In genomic region chr3:65783117-65783516, GRCh38 we compare ENCODE assay signal across 26 cellular contexts.
"Had no signal": no experiment of that assay in that cellular context is flagged by ENCODE, and none has a peak within 500 bp of the region (broad histone marks: within the 10 kb centered on the region; RNA-seq: fewer than 3 reads in every experiment).

No MANE protein-coding gene starts in this region.

- ATAC-seq: activated naive CD8-positive, alpha-beta T cell treated with anti-CD3 and anti-CD28 coated beads, Interleukin-2, amount 50 U/mL, for 24 hours; gastroesophageal sphincter; left cardiac atrium; sciatic nerve; stimulated activated naive CD8-positive, alpha-beta T cell treated with anti-CD3 and anti-CD28 coated beads, Interleukin-15, Interleukin-2, amounts not matched to agents 100 U/mL and 50 U/mL, for 24 hours; WTC11 had no signal

- H3K9me3 ChIP-seq: breast epithelium, esophagus squamous epithelium, gastroesophageal sphincter, ovary, testis, transverse colon had no signal

- DNase-seq: activated CD4-positive, alpha-beta memory T cell treated with anti-CD3 and anti-CD28 coated beads, Interleukin-2, amount 10 ng/mL, durations not matched to agents 7 days and 5 days; activated CD4-positive, alpha-beta T cell treated with anti-CD3 and anti-CD28 coated beads for 1 hour; activated CD4-positive, alpha-beta T cell treated with anti-CD3 and anti-CD28 coated beads, Interleukin-2, amount 10 ng/mL, durations not matched to agents 7 days and 5 days; activated CD8-positive, alpha-beta memory T cell treated with anti-CD3 and anti-CD28 coated beads, Interleukin-2, amount 50 U/mL, for 48 hours; activated naive CD8-positive, alpha-beta T cell treated with anti-CD3 and anti-CD28 coated beads, Interleukin-2, amount 50 U/mL, for 24 hours; activated T-cell treated with anti-CD3 and anti-CD28 coated beads, Interleukin-2, amount 50 U/mL, for 24 hours; central memory CD4-positive, alpha-beta T cell; dermis blood vessel endothelial cell; effector CD4-positive, alpha-beta T cell; esophagus squamous epithelium; left cardiac atrium; mammary epithelial cell; ovary; retina; stimulated activated CD4-positive, alpha-beta T cell treated with anti-CD3 and anti-CD28 coated beads, Interleukin-12 subunit alpha, Interleukin-12 subunit beta, amount 100 ng/mL, for 4 hours; stimulated activated CD4-positive, alpha-beta T cell treated with anti-CD3 and anti-CD28 coated beads, Interleukin-4, amount 100 ng/mL, for 1 hour; stimulated activated naive CD8-positive, alpha-beta T cell treated with anti-CD3 and anti-CD28 coated beads, Interleukin-15, Interleukin-2, amounts not matched to agents 100 U/mL and 50 U/mL, for 24 hours; T-helper 2 cell; testis; transverse colon had no signal

- H3K36me3 ChIP-seq: breast epithelium, esophagus squamous epithelium, gastroesophageal sphincter, ovary, transverse colon had no signal

- H3K4me1 ChIP-seq: breast epithelium had no signal

- H3K4me3 ChIP-seq: breast epithelium, esophagus squamous epithelium, gastroesophageal sphincter, hepatocyte, ovary, skin epidermis, testis, transverse colon had no signal

- H3K27me3 ChIP-seq: breast epithelium, esophagus squamous epithelium, gastroesophageal sphincter, hepatocyte, ovary, testis, transverse colon had no signal
